ENCODE assay signal across 16 cellular contexts in genomic region chr2:133044556-133044955, GRCh38.
DNase-seq lines count a peak whose midpoint lies in the region; ATAC-seq and TF ChIP-seq lines count a peak whose summit lies in the region.
"Had no signal": no experiment of that assay in that cellular context is flagged by ENCODE, and none has a peak within 500 bp of the region (broad histone marks: within the 10 kb centered on the region; RNA-seq: fewer than 3 reads in every experiment).

No MANE protein-coding gene starts in this region.

- H3K4me3 ChIP-seq in GM23338 (no peak overlapping the region), mesendoderm (ENCODE audit: low read length) (no peak overlapping the region)
- H3K4me3 ChIP-seq: GM12878, GM23248, MG63, PC-9 had no signal

- H2AFZ ChIP-seq in GM23338 = peak overlapping the region; percentile 91; the same call in 1 of the 2 replicates
- H2AFZ ChIP-seq: GM23248, PC-9 had no signal

- H3K4me3 Mint-ChIP-seq in GM23338 (no peak overlapping the region), WTC11 (no peak overlapping the region)
- H3K4me3 Mint-ChIP-seq: CD4-positive, CD25-positive, alpha-beta regulatory T cell; HFFc6 had no signal

- H4K5ac ChIP-seq in mesendoderm (ENCODE audit: low read length) = no peak overlapping the region

- peak overlapping the region; percentile 31 for H3K4ac ChIP-seq in mesendoderm (ENCODE audit: low read depth, low read length)

- H3K9me2 ChIP-seq in GM23338 (ENCODE audit: insufficient read depth) = peaks cover 3% of the 10 kb centered on the region; the same call in 1 of the 2 replicates

- POLR2A ChIA-PET in WTC11 (lab: Charles Lee) = no interaction called here

- H3K36me3 ChIP-seq in GM23338 (ENCODE audit: insufficient read depth) (no peaks in the 10 kb centered on the region), mesendoderm (ENCODE audit: control insufficient read depth, insufficient read depth, low read length) (no peaks in the 10 kb centered on the region)
- H3K36me3 ChIP-seq: MG63 had no signal

- no peak overlapping the region for H3K56ac ChIP-seq in mesendoderm (ENCODE audit: low read length)

- H3F3A ChIP-seq in GM23338 (replicated peaks; ENCODE audit: low read depth) = no peaks in the 10 kb centered on the region

- no peak overlapping the region for H2BK5ac ChIP-seq in mesendoderm (ENCODE audit: low read length)

- H3K27ac ChIP-seq in GM23338 (ENCODE audit: low read depth) (no peak overlapping the region), mesendoderm (ENCODE audit: low read depth, low read length) (no peak overlapping the region)
- H3K27ac ChIP-seq: GM23248, PC-9 had no signal

- no CpG with 5 or more reads among the region's 4 CpGs for WGBS in mesendoderm (ENCODE audit: extremely low coverage, insufficient coverage, low lambda C conversion rate)

- no peaks in the 10 kb centered on the region for H4K20me1 ChIP-seq in GM23338 (replicated peaks; ENCODE audit: insufficient read depth)

- H3K36me3 Mint-ChIP-seq in GM23338 (ENCODE audit: low read depth) = no peaks in the 10 kb centered on the region
- H3K36me3 Mint-ChIP-seq in WTC11 = no peaks in the 10 kb centered on the region
- H3K36me3 Mint-ChIP-seq: CD4-positive, CD25-positive, alpha-beta regulatory T cell had no signal

- H3K9ac ChIP-seq in mesendoderm (ENCODE audit: low read length) = no peak overlapping the region
- H3K9ac ChIP-seq: GM23248 had no signal

- no peak overlapping the region for H2BK15ac ChIP-seq in mesendoderm (replicated peaks; ENCODE audit: low read depth)

- no peak for TF ChIP-seq CTCF in GM23338 (conservative IDR thresholded peaks at IDR 0.05; ENCODE audit: low read depth in 2 of 2)
- TF ChIP-seq CTCF in WTC11 (IDR thresholded peaks at IDR 0.05) = no peak

- DNase-seq in DMS79 (lab: John Stamatoyannopoulos, UW) = peak; percentile 43
- no peak for DNase-seq in GM23338 (ENCODE audit: low spot score)
- no peak for DNase-seq in WTC11 (ENCODE audit: low spot score)
- DNase-seq in mesendoderm = no peak
- no peak for DNase-seq in SKM-1 treated with dmso at 0.1 percent for 144 hours (lab: John Stamatoyannopoulos, UW; ENCODE audit: unreplicated experiment)
- DNase-seq in cerebellar nuclear complex (lab: John Stamatoyannopoulos, UW) = no peak
- DNase-seq in T-helper 1 cell = no peak
- DNase-seq: CD4-positive, CD25-positive, alpha-beta regulatory T cell; GM23248; HFFc6; KG1; MG63; NCI-H187; NCI-H82; PC-9 had no signal

- H3K4me1 Mint-ChIP-seq in GM23338 (no peaks in the 10 kb centered on the region), WTC11 (peaks cover 3% of the 10 kb centered on the region)
- H3K4me1 Mint-ChIP-seq: CD4-positive, CD25-positive, alpha-beta regulatory T cell had no signal

- no peak for ATAC-seq in GM23338
- no peak for ATAC-seq in WTC11
- ATAC-seq: GM12878 had no signal

- no peaks in the 10 kb centered on the region for H3K4me1 ChIP-seq in GM23338 (ENCODE audit: insufficient read depth)
- H3K4me1 ChIP-seq in mesendoderm (ENCODE audit: control insufficient read depth, low read depth, low read length) = no peaks in the 10 kb centered on the region

- no peak overlapping the region; the same call in 1 of the 2 replicates for H3K27ac Mint-ChIP-seq in GM23338
- 0 out of 2 replicates have a peak overlapping the region, but pooled peaks have one; percentile 12 for H3K27ac Mint-ChIP-seq in WTC11
- H3K27ac Mint-ChIP-seq: CD4-positive, CD25-positive, alpha-beta regulatory T cell; HFFc6 had no signal

- no peak overlapping the region for H4K8ac ChIP-seq in mesendoderm (ENCODE audit: low read depth, low read length)

- no peaks in the 10 kb centered on the region for H3K27me3 ChIP-seq in GM23338 (ENCODE audit: insufficient read depth)
- no peaks in the 10 kb centered on the region for H3K27me3 ChIP-seq in mesendoderm (ENCODE audit: insufficient read depth, low read length, poor library complexity)
- H3K27me3 ChIP-seq: MG63 had no signal

- no peak overlapping the region for H2BK120ac ChIP-seq in mesendoderm (ENCODE audit: low read depth, low read length)

- H3K4me2 ChIP-seq in GM23338 (no peak overlapping the region), mesendoderm (ENCODE audit: low read length) (no peak overlapping the region)
- H3K4me2 ChIP-seq: PC-9 had no signal

- H3K27me3 Mint-ChIP-seq in GM23338 (ENCODE audit: insufficient read depth, low read depth, poor library complexity) = no peaks in the 10 kb centered on the region
- no peaks in the 10 kb centered on the region for H3K27me3 Mint-ChIP-seq in WTC11 (ENCODE audit: low read depth)
- H3K27me3 Mint-ChIP-seq: CD4-positive, CD25-positive, alpha-beta regulatory T cell had no signal

- no peak overlapping the region for H2AK5ac ChIP-seq in mesendoderm (ENCODE audit: low read length)

- H3K79me1 ChIP-seq in mesendoderm (ENCODE audit: low read length) = no peaks in the 10 kb centered on the region

- H3K18ac ChIP-seq in mesendoderm (ENCODE audit: low read length) = no peak overlapping the region

- H3K9me3 Mint-ChIP-seq in GM23338 (no peaks in the 10 kb centered on the region), WTC11 (no peaks in the 10 kb centered on the region)
- H3K9me3 Mint-ChIP-seq: HFFc6 had no signal

- H3K79me2 ChIP-seq in GM23338 (replicated peaks; ENCODE audit: insufficient read depth) (no peaks in the 10 kb centered on the region), mesendoderm (ENCODE audit: control insufficient read depth, insufficient read depth, low read length) (no peaks in the 10 kb centered on the region)

- CTCF ChIA-PET in WTC11 (lab: Charles Lee) = no interaction called here

- no peak overlapping the region for H3K23ac ChIP-seq in mesendoderm (ENCODE audit: low read length)

TF ChIP-seq in GM23338, 12 proteins besides CTCF, POLR2A, EP300 and RAD21 (continues in another document):
- no peak for TF ChIP-seq POLR2AphosphoS5 (IDR thresholded peaks at IDR 0.05; ENCODE audit: low read depth)
- no peak for TF ChIP-seq EZH2phosphoT487 (IDR thresholded peaks at IDR 0.05; ENCODE audit: unreplicated experiment)
- TF ChIP-seq ETS1 (IDR thresholded peaks at IDR 0.05) = no peak
- TF ChIP-seq EZH2 (IDR thresholded peaks at IDR 0.05; ENCODE audit: low read depth, unreplicated experiment) = no peak

TF ChIP-seq in WTC11, 78 proteins besides CTCF, POLR2A, EP300 and RAD21 (continues in another document):
- TF ChIP-seq GTF2I (CRISPR knock-in tag; conservative IDR thresholded peaks at IDR 0.05) (no peak), FOXP1 (CRISPR knock-in tag; IDR thresholded peaks at IDR 0.05; ENCODE audit: borderline replicate concordance) (no peak), OVOL2 (CRISPR knock-in tag; IDR thresholded peaks at IDR 0.05; ENCODE audit: borderline replicate concordance) (no peak), ATF1 (CRISPR knock-in tag; IDR thresholded peaks at IDR 0.05) (no peak), SP1 (CRISPR knock-in tag; conservative IDR thresholded peaks at IDR 0.05) (no peak), JAZF1 (CRISPR knock-in tag; IDR thresholded peaks at IDR 0.05) (no peak), NR3C1 (CRISPR knock-in tag; conservative IDR thresholded peaks at IDR 0.05; ENCODE audit: low read depth) (no peak), ZBTB21 (CRISPR knock-in tag; IDR thresholded peaks at IDR 0.05; ENCODE audit: borderline replicate concordance) (no peak)
- TF ChIP-seq, protein P1, sequence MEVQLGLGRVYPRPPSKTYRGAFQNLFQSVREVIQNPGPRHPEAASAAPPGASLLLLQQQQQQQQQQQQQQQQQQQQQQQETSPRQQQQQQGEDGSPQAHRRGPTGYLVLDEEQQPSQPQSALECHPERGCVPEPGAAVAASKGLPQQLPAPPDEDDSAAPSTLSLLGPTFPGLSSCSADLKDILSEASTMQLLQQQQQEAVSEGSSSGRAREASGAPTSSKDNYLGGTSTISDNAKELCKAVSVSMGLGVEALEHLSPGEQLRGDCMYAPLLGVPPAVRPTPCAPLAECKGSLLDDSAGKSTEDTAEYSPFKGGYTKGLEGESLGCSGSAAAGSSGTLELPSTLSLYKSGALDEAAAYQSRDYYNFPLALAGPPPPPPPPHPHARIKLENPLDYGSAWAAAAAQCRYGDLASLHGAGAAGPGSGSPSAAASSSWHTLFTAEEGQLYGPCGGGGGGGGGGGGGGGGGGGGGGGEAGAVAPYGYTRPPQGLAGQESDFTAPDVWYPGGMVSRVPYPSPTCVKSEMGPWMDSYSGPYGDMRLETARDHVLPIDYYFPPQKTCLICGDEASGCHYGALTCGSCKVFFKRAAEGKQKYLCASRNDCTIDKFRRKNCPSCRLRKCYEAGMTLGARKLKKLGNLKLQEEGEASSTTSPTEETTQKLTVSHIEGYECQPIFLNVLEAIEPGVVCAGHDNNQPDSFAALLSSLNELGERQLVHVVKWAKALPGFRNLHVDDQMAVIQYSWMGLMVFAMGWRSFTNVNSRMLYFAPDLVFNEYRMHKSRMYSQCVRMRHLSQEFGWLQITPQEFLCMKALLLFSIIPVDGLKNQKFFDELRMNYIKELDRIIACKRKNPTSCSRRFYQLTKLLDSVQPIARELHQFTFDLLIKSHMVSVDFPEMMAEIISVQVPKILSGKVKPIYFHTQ (CRISPR knock-in tag; IDR thresholded peaks at IDR 0.05) = no peak
- TF ChIP-seq, protein P2, sequence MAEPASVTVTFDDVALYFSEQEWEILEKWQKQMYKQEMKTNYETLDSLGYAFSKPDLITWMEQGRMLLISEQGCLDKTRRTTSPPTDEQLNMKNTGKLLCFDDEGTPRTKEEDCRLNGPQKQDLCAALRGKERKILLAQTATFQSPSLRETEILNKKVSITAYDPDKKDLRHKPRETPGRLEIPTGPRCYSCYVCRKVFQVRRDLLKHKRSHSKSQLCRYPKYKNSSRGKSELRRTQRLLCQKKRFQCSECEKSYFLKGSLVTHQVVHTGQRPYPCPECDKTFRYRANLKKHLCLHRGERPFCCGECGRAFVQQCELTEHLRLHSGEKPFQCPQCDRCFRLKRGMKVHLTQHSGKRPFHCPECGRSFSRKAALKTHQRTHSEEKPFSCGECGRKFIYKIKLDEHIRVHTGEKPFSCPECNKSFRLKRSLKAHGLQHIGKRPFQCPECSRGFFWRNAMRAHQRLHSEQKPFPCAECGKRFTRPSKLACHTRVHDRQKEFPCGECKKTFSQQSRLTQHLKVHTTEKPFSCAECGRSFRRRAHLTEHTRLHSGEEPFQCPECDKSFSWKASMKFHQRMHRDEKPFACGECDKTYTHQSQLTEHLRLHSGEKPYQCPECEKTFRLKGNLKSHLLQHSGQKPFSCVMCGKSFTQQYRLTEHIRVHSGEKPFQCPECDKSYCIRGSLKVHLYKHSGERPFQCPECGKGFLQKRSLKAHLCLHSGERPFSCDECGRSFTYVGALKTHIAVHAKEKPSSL (CRISPR knock-in tag; conservative IDR thresholded peaks at IDR 0.05) = no peak
- TF ChIP-seq, protein P3, sequence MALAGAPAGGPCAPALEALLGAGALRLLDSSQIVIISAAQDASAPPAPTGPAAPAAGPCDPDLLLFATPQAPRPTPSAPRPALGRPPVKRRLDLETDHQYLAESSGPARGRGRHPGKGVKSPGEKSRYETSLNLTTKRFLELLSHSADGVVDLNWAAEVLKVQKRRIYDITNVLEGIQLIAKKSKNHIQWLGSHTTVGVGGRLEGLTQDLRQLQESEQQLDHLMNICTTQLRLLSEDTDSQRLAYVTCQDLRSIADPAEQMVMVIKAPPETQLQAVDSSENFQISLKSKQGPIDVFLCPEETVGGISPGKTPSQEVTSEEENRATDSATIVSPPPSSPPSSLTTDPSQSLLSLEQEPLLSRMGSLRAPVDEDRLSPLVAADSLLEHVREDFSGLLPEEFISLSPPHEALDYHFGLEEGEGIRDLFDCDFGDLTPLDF (CRISPR knock-in tag; IDR thresholded peaks at IDR 0.05) = no peak
